In the genomic region with DNA sequence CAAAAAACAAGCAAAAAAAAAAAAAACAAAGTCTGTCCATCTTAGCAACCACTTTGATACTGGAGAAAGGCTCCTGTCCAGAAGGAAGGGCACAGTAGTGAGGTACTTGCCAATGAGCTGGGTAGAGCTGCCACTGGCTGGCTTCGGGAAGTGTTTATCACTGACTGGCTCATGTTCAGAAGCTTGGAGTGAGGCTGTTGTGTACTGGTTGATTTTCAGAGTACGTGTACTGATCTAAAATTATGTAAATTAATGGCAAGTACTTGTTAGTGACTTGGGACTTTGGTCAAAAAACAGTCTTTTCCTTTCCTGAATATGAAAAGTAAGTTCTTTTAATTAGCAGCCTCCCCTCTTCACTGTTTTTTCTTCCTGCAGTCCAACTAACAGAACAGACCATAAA, we compare ENCODE assay signal across 8 cellular contexts. TPM values are rescaled to one million over a fixed set of nuclear protein-coding genes. Genes with fewer than 3 reads are reported as not detected.
A peak's percentile ranks its signal among the peaks of the same experiment; 100 is the strongest.
DNase-seq lines count a peak whose midpoint lies in the region; ATAC-seq and TF ChIP-seq lines count a peak whose summit lies in the region.

No MANE protein-coding gene starts in this region.

- no peak for ATAC-seq in HG03159 (IDR thresholded peaks at IDR 0.05; ENCODE audit: unreplicated experiment)
- no peak for ATAC-seq in GM19351 (IDR thresholded peaks at IDR 0.05; ENCODE audit: unreplicated experiment)

- peaks cover 20% of the 10 kb centered on the region for H3K79me2 ChIP-seq in Karpas-422 (ENCODE audit: low read length)

- peaks cover 19% of the 10 kb centered on the region for H3K4me1 ChIP-seq in BLaER1
- peaks cover 21% of the 10 kb centered on the region for H3K4me1 ChIP-seq in Karpas-422 (ENCODE audit: low read length)

- H3K4me1 Mint-ChIP-seq in nephron progenitor cell: peaks cover 29% of the 10 kb centered on the region

- peak; percentile 47 for DNase-seq in Karpas-422
- DNase-seq in cerebellum (ENCODE audit: low spot score): peak; percentile 50
- no peak for DNase-seq in nephron progenitor cell
- no peak for DNase-seq in NCI-H748 (lab: John Stamatoyannopoulos, UW; ENCODE audit: unreplicated experiment)
- no peak for DNase-seq in 8988T

- H3K9me3 ChIP-seq in BLaER1: no peaks in the 10 kb centered on the region; the same call in 1 of the 2 replicates
- H3K9me3 ChIP-seq in Karpas-422 (ENCODE audit: low read length): no peaks in the 10 kb centered on the region

- H3K36me3 ChIP-seq in BLaER1 (peaks cover 16% of the 10 kb centered on the region; the same call in 1 of the 2 replicates), Karpas-422 (ENCODE audit: insufficient read depth, low read length) (peaks cover 9% of the 10 kb centered on the region)

- H2AFZ ChIP-seq in Karpas-422 (ENCODE audit: low read length): no peak overlapping the region

- no peaks in the 10 kb centered on the region for H3K9me2 ChIP-seq in Karpas-422 (replicated peaks; ENCODE audit: insufficient read depth, low read length)

- H3K4me3 Mint-ChIP-seq in nephron progenitor cell: peak overlapping the region; percentile 99

- peak overlapping the region; percentile 96; the same call in 1 of the 2 replicates for H3K4me2 ChIP-seq in BLaER1
- peak overlapping the region; percentile 96 for H3K4me2 ChIP-seq in Karpas-422 (ENCODE audit: low read depth, low read length, poor library complexity, severe bottlenecking)

- H3K27me3 Mint-ChIP-seq in nephron progenitor cell (ENCODE audit: low read depth, poor library complexity): peaks cover 3% of the 10 kb centered on the region

- no peak overlapping the region for H3K9ac ChIP-seq in BLaER1
- peak overlapping the region; percentile 81 for H3K9ac ChIP-seq in Karpas-422 (ENCODE audit: low read length)

- H3K9me3 Mint-ChIP-seq in nephron progenitor cell: no peaks in the 10 kb centered on the region

- no peaks in the 10 kb centered on the region for H3K27me3 ChIP-seq in BLaER1
- no peaks in the 10 kb centered on the region for H3K27me3 ChIP-seq in Karpas-422 (ENCODE audit: low read length)

- H3K27ac ChIP-seq in BLaER1: no peak overlapping the region
- H3K27ac ChIP-seq in Karpas-422 (ENCODE audit: low read length): no peak overlapping the region

- H3K4me3 ChIP-seq in BLaER1: no peak overlapping the region
- peak overlapping the region; percentile 81 for H3K4me3 ChIP-seq in Karpas-422 (ENCODE audit: low read length)

- H4K20me1 ChIP-seq in BLaER1: no peaks in the 10 kb centered on the region
- H4K20me1 ChIP-seq in Karpas-422 (ENCODE audit: insufficient read depth, low read depth, low read length): no peaks in the 10 kb centered on the region

- no peak overlapping the region for H3K27ac Mint-ChIP-seq in nephron progenitor cell

- TF ChIP-seq CTCF in nephron progenitor cell (IDR thresholded peaks at IDR 0.05): no peak

- H3K36me3 Mint-ChIP-seq in nephron progenitor cell (ENCODE audit: low read depth): peaks cover 32% of the 10 kb centered on the region

RNA-seq across cellular contexts. Expression of a gene that starts 1.0 kb away (rescaled TPM):
- total RNA-seq in Karpas-422 (2014; rRNA removed; shearing (Covaris generic); ENCODE audit: low replicate concordance): 6.2 and 14.7 TPM in 2 replicates
- 16.2 TPM for total RNA-seq in cerebellum

RNA-seq across cellular contexts. Expression of a gene that starts 17.9 kb away (rescaled TPM):
- total RNA-seq in Karpas-422 (2014; rRNA removed; shearing (Covaris generic); ENCODE audit: low replicate concordance): 2.6 and 3.1 TPM in 2 replicates
- 12.5 TPM for total RNA-seq in cerebellum

RNA-seq across cellular contexts. Expression of a gene that starts 46.9 kb away (rescaled TPM):
- total RNA-seq in Karpas-422 (2014; rRNA removed; shearing (Covaris generic); ENCODE audit: low replicate concordance): 13.1 and 13.3 TPM in 2 replicates
- 10.1 TPM for total RNA-seq in cerebellum

Comparison
In these comparisons a context has a peak if more than half of its experiments do, and no peak if none do; other contexts are left out.
1. DNase-seq: peak in Karpas-422 (single experiment) and cerebellum (single experiment); none in nephron progenitor cell (single experiment), NCI-H748 (single experiment) and 8988T (single experiment).